29 cellular contexts compared by ENCODE assay signal in genomic region chr1:76130992-76131391, GRCh38.
"Had no signal": no experiment of that assay in that cellular context is flagged by ENCODE, and none has a peak within 500 bp of the region (broad histone marks: within the 10 kb centered on the region; RNA-seq: fewer than 3 reads in every experiment).

No MANE protein-coding gene starts in this region.

- H3K9me3 ChIP-seq: esophagus squamous epithelium had no signal

- H3K4me1 ChIP-seq: esophagus squamous epithelium had no signal

- H3K27ac ChIP-seq: brain microvascular endothelial cell, epithelial cell of prostate, esophagus squamous epithelium, WERI-Rb-1 had no signal

- DNase-seq: activated B cell treated with CpG ODN at 0.5 μM for 24 hours; activated CD4-positive, alpha-beta T cell treated with anti-CD3 and anti-CD28 coated beads for 48 hours; activated CD4-positive, alpha-beta T cell treated with anti-CD3 and anti-CD28 coated beads, Interleukin-2, amount 50 U/mL, for 1 hour; activated CD4-positive, alpha-beta T cell treated with anti-CD3 and anti-CD28 coated beads, Interleukin-2, amount 50 U/mL, for 48 hours; activated CD8-positive, alpha-beta memory T cell treated with anti-CD3 and anti-CD28 coated beads for 24 hours; activated CD8-positive, alpha-beta T cell treated with anti-CD3 and anti-CD28 coated beads for 36 hours; activated effector memory CD4-positive, alpha-beta T cell treated with Interleukin-2 at 50 U/mL for 16 hours; activated gamma-delta T cell treated with Interleukin-2 at 50 U/mL for 16 hours; activated naive CD4-positive, alpha-beta T cell treated with anti-CD3 and anti-CD28 coated beads, Interleukin-2, amount 50 U/mL, for 16 hours; activated naive CD4-positive, alpha-beta T cell treated with Interleukin-2 at 50 U/mL for 16 hours; activated T-cell treated with anti-CD3 and anti-CD28 coated beads, Interleukin-2, amount 50 U/mL, for 4 hours; amniotic stem cell; anterior cingulate cortex; brain microvascular endothelial cell; caudate nucleus; cortex of kidney; dermis blood vessel endothelial cell; effector CD4-positive, alpha-beta T cell; effector memory CD8-positive, alpha-beta T cell; esophagus squamous epithelium; foreskin melanocyte; head of caudate nucleus; T-helper 1 cell; T-helper 17 cell; T1000; WERI-Rb-1 had no signal

- H3K27me3 ChIP-seq: brain microvascular endothelial cell, esophagus squamous epithelium had no signal

- H3K36me3 ChIP-seq: brain microvascular endothelial cell, esophagus squamous epithelium, WERI-Rb-1 had no signal

- ATAC-seq: activated CD4-positive, CD25-positive, alpha-beta regulatory T cell treated with anti-CD3 and anti-CD28 coated beads, Interleukin-2, amount 50 U/mL, for 24 hours; activated CD8-positive, alpha-beta T cell treated with anti-CD3 and anti-CD28 coated beads for 36 hours; activated T-cell treated with anti-CD3 and anti-CD28 coated beads, Interleukin-2, amount 50 U/mL, for 4 hours; activated T-helper 17 cell treated with anti-CD3 and anti-CD28 coated beads, Interleukin-2, amount 50 U/mL, for 72 hours; effector memory CD8-positive, alpha-beta T cell; T-helper 17 cell had no signal

- H3K4me3 ChIP-seq: esophagus squamous epithelium had no signal
